1 cellular context compared by ENCODE assay signal in genomic region chr1:225866981-225867380, GRCh38.
TF ChIP-seq lines count a peak whose summit lies in the region.

No MANE protein-coding gene starts in this region.

TF ChIP-seq in endothelial cell of umbilical vein, 7 proteins besides CTCF, POLR2A, EP300 and RAD21:
- TF ChIP-seq GATA2 (IDR thresholded peaks at IDR 0.05; ENCODE audit: insufficient read depth, insufficient read length, low read depth, low read length): no peak
- TF ChIP-seq EZH2 (IDR thresholded peaks at IDR 0.05; ENCODE audit: borderline replicate concordance, low read depth, low read length, severe bottlenecking): no peak
- TF ChIP-seq, protein P1, sequence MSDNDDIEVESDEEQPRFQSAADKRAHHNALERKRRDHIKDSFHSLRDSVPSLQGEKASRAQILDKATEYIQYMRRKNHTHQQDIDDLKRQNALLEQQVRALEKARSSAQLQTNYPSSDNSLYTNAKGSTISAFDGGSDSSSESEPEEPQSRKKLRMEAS (IDR thresholded peaks at IDR 0.05; ENCODE audit: insufficient read depth, insufficient read length): no peak
- no peak for TF ChIP-seq JUN (IDR thresholded peaks at IDR 0.05; ENCODE audit: borderline replicate concordance, insufficient read depth, insufficient read length, low read depth)
- TF ChIP-seq MYC (IDR thresholded peaks at IDR 0.05; ENCODE audit: low read depth, low read length): no peak
- no peak for TF ChIP-seq POLR2AphosphoS5 (IDR thresholded peaks at IDR 0.05; ENCODE audit: insufficient read depth, low read depth, low read length)
- no peak for TF ChIP-seq FOS (IDR thresholded peaks at IDR 0.05; ENCODE audit: borderline replicate concordance, insufficient read depth, low read length)
